1 cellular context compared by ENCODE assay signal in the genomic region with DNA sequence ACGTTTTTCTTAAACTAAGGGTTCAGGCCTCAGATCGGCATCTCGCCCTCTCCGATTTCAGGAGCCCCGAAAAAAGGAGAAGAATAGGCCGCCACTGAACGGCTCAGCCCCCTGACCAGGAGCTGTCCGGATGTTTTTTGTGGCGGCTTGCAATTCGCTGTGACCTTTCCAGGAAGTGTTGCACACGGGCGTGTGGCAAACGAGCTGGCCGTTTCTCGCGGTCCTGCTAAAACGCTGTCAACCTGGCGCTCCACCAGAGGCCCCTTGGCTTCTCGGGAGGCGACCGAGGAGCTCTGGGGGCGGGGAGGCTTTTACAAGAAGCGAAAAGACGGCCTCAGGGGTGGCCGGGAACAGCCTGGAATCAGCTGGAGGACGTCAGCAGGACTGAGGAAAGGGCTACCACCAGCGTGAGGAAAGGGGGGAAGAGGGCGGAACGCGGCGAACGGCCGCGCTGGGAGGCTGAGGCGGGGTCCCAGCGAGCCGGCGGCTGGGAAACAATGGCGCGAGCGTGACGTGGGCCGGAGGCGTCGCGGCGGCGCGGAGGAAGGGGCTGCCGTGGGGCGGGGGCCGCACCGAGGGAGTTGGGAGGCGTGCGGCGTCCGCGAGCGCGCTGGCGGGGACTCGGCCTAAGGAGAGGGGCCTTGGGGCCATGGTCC.
TF ChIP-seq lines count a peak whose summit lies in the region.

No MANE protein-coding gene starts in this region.

TF ChIP-seq in HepG2, 621 proteins besides CTCF, POLR2A, EP300 and RAD21 (continued from another document and continues in another):
- TF ChIP-seq, protein P1, sequence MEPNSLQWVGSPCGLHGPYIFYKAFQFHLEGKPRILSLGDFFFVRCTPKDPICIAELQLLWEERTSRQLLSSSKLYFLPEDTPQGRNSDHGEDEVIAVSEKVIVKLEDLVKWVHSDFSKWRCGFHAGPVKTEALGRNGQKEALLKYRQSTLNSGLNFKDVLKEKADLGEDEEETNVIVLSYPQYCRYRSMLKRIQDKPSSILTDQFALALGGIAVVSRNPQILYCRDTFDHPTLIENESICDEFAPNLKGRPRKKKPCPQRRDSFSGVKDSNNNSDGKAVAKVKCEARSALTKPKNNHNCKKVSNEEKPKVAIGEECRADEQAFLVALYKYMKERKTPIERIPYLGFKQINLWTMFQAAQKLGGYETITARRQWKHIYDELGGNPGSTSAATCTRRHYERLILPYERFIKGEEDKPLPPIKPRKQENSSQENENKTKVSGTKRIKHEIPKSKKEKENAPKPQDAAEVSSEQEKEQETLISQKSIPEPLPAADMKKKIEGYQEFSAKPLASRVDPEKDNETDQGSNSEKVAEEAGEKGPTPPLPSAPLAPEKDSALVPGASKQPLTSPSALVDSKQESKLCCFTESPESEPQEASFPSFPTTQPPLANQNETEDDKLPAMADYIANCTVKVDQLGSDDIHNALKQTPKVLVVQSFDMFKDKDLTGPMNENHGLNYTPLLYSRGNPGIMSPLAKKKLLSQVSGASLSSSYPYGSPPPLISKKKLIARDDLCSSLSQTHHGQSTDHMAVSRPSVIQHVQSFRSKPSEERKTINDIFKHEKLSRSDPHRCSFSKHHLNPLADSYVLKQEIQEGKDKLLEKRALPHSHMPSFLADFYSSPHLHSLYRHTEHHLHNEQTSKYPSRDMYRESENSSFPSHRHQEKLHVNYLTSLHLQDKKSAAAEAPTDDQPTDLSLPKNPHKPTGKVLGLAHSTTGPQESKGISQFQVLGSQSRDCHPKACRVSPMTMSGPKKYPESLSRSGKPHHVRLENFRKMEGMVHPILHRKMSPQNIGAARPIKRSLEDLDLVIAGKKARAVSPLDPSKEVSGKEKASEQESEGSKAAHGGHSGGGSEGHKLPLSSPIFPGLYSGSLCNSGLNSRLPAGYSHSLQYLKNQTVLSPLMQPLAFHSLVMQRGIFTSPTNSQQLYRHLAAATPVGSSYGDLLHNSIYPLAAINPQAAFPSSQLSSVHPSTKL (CRISPR knock-in tag; IDR thresholded peaks at IDR 0.05) = no peak
- no peak for TF ChIP-seq IRF1 (CRISPR knock-in tag; IDR thresholded peaks at IDR 0.05; ENCODE audit: low read depth)
- TF ChIP-seq, protein P2, sequence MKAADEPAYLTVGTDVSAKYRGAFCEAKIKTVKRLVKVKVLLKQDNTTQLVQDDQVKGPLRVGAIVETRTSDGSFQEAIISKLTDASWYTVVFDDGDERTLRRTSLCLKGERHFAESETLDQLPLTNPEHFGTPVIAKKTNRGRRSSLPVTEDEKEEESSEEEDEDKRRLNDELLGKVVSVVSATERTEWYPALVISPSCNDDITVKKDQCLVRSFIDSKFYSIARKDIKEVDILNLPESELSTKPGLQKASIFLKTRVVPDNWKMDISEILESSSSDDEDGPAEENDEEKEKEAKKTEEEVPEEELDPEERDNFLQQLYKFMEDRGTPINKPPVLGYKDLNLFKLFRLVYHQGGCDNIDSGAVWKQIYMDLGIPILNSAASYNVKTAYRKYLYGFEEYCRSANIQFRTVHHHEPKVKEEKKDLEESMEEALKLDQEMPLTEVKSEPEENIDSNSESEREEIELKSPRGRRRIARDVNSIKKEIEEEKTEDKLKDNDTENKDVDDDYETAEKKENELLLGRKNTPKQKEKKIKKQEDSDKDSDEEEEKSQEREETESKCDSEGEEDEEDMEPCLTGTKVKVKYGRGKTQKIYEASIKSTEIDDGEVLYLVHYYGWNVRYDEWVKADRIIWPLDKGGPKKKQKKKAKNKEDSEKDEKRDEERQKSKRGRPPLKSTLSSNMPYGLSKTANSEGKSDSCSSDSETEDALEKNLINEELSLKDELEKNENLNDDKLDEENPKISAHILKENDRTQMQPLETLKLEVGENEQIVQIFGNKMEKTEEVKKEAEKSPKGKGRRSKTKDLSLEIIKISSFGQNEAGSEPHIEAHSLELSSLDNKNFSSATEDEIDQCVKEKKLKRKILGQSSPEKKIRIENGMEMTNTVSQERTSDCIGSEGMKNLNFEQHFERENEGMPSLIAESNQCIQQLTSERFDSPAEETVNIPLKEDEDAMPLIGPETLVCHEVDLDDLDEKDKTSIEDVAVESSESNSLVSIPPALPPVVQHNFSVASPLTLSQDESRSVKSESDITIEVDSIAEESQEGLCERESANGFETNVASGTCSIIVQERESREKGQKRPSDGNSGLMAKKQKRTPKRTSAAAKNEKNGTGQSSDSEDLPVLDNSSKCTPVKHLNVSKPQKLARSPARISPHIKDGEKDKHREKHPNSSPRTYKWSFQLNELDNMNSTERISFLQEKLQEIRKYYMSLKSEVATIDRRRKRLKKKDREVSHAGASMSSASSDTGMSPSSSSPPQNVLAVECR (CRISPR knock-in tag; IDR thresholded peaks at IDR 0.05; ENCODE audit: borderline replicate concordance) = peak; percentile 80; the same call in 1 of the 2 replicates
- TF ChIP-seq, protein P3, sequence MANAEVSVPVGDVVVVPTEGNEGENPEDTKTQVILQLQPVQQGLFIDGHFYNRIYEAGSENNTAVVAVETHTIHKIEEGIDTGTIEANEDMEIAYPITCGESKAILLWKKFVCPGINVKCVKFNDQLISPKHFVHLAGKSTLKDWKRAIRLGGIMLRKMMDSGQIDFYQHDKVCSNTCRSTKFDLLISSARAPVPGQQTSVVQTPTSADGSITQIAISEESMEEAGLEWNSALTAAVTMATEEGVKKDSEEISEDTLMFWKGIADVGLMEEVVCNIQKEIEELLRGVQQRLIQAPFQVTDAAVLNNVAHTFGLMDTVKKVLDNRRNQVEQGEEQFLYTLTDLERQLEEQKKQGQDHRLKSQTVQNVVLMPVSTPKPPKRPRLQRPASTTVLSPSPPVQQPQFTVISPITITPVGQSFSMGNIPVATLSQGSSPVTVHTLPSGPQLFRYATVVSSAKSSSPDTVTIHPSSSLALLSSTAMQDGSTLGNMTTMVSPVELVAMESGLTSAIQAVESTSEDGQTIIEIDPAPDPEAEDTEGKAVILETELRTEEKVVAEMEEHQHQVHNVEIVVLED (CRISPR knock-in tag; IDR thresholded peaks at IDR 0.05; ENCODE audit: borderline replicate concordance) = 0 out of 2 replicates have a peak, but pooled peaks have one; percentile 13
- TF ChIP-seq ELF1 (CRISPR knock-in tag; IDR thresholded peaks at IDR 0.05) = peak; percentile 88
- peak; percentile 44; the same call in 1 of the 2 replicates for TF ChIP-seq TAF1 (CRISPR knock-in tag; IDR thresholded peaks at IDR 0.05)
- TF ChIP-seq ZNF777 (CRISPR knock-in tag; IDR thresholded peaks at IDR 0.05) = peak; percentile 45; the same call in 1 of the 2 replicates
- TF ChIP-seq RXRB (CRISPR knock-in tag; IDR thresholded peaks at IDR 0.05; ENCODE audit: borderline replicate concordance) = 0 out of 2 replicates have a peak, but pooled peaks have one; percentile 37
- peak; percentile 46 for TF ChIP-seq GABPA (IDR thresholded peaks at IDR 0.05; ENCODE audit: low read depth, low read length)
- peak; percentile 72 for TF ChIP-seq GABPA (CRISPR knock-in tag; IDR thresholded peaks at IDR 0.05; ENCODE audit: low read depth)
- TF ChIP-seq ZNF576 (CRISPR knock-in tag; IDR thresholded peaks at IDR 0.05) = peak; percentile 65; the same call in 1 of the 2 replicates
- TF ChIP-seq SP140L (CRISPR knock-in tag; IDR thresholded peaks at IDR 0.05; ENCODE audit: borderline replicate concordance) = no peak
- peak; percentile 84; the same call in 1 of the 2 replicates for TF ChIP-seq ZNF543 (CRISPR knock-in tag; IDR thresholded peaks at IDR 0.05)
- peak; percentile 72 for TF ChIP-seq MEIS2 (CRISPR knock-in tag; IDR thresholded peaks at IDR 0.05)
- TF ChIP-seq NR2F6 (IDR thresholded peaks at IDR 0.05) = peak; percentile 51; the same call in 1 of the 2 replicates
- TF ChIP-seq NR2F6 (CRISPR knock-in tag; IDR thresholded peaks at IDR 0.05) = peak; percentile 78
- peak; percentile 52; the same call in 1 of the 2 replicates for TF ChIP-seq YEATS2 (CRISPR knock-in tag; IDR thresholded peaks at IDR 0.05; ENCODE audit: borderline replicate concordance)
- 0 out of 2 replicates have a peak, but pooled peaks have one; percentile 29 for TF ChIP-seq ZNF292 (CRISPR knock-in tag; IDR thresholded peaks at IDR 0.05; ENCODE audit: borderline replicate concordance, low read depth)
- TF ChIP-seq ZNF563 (CRISPR knock-in tag; IDR thresholded peaks at IDR 0.05) = no peak
- TF ChIP-seq ZNF33A (CRISPR knock-in tag; IDR thresholded peaks at IDR 0.05; ENCODE audit: borderline replicate concordance) = no peak
- TF ChIP-seq ZNF746 (CRISPR knock-in tag; IDR thresholded peaks at IDR 0.05) = no peak
- no peak for TF ChIP-seq ZNF124 (CRISPR knock-in tag; IDR thresholded peaks at IDR 0.05)
- TF ChIP-seq MEIS1 (CRISPR knock-in tag; IDR thresholded peaks at IDR 0.05; ENCODE audit: borderline replicate concordance) = 0 out of 2 replicates have a peak, but pooled peaks have one; percentile 59
- peak; percentile 51; the same call in 1 of the 2 replicates for TF ChIP-seq MEF2D (CRISPR knock-in tag; IDR thresholded peaks at IDR 0.05)
- TF ChIP-seq ZNF577 (CRISPR knock-in tag; IDR thresholded peaks at IDR 0.05; ENCODE audit: borderline replicate concordance, low read depth) = peak; percentile 65; the same call in 1 of the 2 replicates
- peak; percentile 57 for TF ChIP-seq MYC (CRISPR knock-in tag; IDR thresholded peaks at IDR 0.05; ENCODE audit: borderline replicate concordance)
- TF ChIP-seq, protein P4, sequence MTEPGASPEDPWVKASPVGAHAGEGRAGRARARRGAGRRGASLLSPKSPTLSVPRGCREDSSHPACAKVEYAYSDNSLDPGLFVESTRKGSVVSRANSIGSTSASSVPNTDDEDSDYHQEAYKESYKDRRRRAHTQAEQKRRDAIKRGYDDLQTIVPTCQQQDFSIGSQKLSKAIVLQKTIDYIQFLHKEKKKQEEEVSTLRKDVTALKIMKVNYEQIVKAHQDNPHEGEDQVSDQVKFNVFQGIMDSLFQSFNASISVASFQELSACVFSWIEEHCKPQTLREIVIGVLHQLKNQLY (CRISPR knock-in tag; IDR thresholded peaks at IDR 0.05) = no peak
- TF ChIP-seq BRD4 (CRISPR knock-in tag; IDR thresholded peaks at IDR 0.05) = 0 out of 2 replicates have a peak, but pooled peaks have one; percentile 24
- TF ChIP-seq ZNF883 (CRISPR knock-in tag; IDR thresholded peaks at IDR 0.05; ENCODE audit: not compliant biosample characterization) = peak; percentile 69
- peak; percentile 83; the same call in 1 of the 2 replicates for TF ChIP-seq ZFP36L1 (CRISPR knock-in tag; IDR thresholded peaks at IDR 0.05)
- TF ChIP-seq, protein P5, sequence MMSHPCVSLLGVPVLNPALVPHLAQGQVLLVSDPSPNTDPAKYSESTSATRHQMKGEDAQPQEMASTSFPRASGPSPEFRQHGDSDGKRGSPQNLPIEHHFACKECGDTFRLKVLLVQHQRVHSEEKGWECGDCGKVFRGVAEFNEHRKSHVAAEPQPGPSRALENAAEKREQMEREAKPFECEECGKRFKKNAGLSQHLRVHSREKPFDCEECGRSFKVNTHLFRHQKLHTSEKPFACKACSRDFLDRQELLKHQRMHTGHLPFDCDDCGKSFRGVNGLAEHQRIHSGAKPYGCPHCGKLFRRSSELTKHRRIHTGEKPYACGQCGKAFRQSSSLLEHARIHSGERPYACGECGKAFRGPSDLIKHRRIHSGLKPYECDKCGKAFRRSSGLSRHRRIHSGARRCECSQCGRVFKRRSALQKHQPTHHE (CRISPR knock-in tag; IDR thresholded peaks at IDR 0.05; ENCODE audit: borderline replicate concordance) = peak; percentile 75; the same call in 1 of the 2 replicates
- TF ChIP-seq FOXO1 (CRISPR knock-in tag; IDR thresholded peaks at IDR 0.05) = peak; percentile 20; the same call in 1 of the 2 replicates
- TF ChIP-seq FOSL2 (CRISPR knock-in tag; IDR thresholded peaks at IDR 0.05) = peak; percentile 31
- TF ChIP-seq, protein P6, sequence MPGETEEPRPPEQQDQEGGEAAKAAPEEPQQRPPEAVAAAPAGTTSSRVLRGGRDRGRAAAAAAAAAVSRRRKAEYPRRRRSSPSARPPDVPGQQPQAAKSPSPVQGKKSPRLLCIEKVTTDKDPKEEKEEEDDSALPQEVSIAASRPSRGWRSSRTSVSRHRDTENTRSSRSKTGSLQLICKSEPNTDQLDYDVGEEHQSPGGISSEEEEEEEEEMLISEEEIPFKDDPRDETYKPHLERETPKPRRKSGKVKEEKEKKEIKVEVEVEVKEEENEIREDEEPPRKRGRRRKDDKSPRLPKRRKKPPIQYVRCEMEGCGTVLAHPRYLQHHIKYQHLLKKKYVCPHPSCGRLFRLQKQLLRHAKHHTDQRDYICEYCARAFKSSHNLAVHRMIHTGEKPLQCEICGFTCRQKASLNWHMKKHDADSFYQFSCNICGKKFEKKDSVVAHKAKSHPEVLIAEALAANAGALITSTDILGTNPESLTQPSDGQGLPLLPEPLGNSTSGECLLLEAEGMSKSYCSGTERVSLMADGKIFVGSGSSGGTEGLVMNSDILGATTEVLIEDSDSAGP (CRISPR knock-in tag; IDR thresholded peaks at IDR 0.05; ENCODE audit: borderline replicate concordance) = peak; percentile 30; the same call in 1 of the 2 replicates
- no peak for TF ChIP-seq ZNF619 (CRISPR knock-in tag; IDR thresholded peaks at IDR 0.05)
- TF ChIP-seq ZNF230 (CRISPR knock-in tag; IDR thresholded peaks at IDR 0.05) = 0 out of 2 replicates have a peak, but pooled peaks have one; percentile 67
- TF ChIP-seq, protein P7, sequence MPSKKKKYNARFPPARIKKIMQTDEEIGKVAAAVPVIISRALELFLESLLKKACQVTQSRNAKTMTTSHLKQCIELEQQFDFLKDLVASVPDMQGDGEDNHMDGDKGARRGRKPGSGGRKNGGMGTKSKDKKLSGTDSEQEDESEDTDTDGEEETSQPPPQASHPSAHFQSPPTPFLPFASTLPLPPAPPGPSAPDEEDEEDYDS (CRISPR knock-in tag; IDR thresholded peaks at IDR 0.05) = 0 out of 2 replicates have a peak, but pooled peaks have one; percentile 35
- peak; percentile 78 for TF ChIP-seq ASH2L (IDR thresholded peaks at IDR 0.05; ENCODE audit: insufficient read length, low read depth, low read length)
- peak; percentile 7; the same call in 1 of the 2 replicates for TF ChIP-seq ZNF768 (CRISPR knock-in tag; IDR thresholded peaks at IDR 0.05)
